In the genomic region with DNA sequence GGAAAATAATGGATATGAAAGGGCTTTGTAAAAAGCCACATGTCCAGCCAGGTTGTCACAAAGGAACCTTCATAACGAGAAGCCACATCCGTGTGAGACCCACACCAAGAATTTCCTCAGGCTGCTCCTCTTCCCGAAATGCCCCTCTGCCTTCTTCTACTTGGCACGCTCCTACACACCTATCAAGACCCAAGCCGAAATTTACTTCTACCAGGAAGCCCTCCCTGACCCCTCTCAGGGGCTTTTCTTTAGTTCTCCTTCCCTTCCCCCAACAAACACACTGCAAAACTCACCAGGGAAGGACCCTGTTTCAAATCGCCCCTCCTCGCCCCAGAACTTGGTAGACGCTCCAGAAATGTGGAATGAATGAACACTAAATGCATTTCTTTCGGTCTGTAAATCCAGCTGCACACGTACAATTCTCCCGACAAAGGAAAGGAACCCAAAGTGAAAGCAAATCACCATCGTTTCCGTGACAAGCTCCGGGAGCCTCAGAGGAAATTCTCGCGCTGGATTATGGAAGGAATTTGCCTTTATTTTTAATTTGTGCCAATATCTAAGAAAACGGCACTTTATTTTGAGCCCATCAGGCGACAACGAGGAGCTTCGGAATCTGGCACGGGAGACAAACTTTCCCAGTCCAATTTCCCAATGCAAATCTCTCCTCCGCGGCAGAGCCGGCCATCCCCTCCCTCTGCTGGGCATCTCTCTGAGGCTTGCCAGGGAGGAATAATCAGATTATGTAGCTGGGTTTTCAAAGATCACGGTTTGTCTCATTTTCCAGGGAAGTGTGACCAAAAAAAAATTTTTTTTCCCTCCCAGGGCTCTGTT, we compare ENCODE assay signal across 8 cellular contexts. TPM values are rescaled to one million over a fixed set of nuclear protein-coding genes. Genes with fewer than 3 reads are reported as not detected.
A peak's percentile ranks its signal among the peaks of the same experiment; 100 is the strongest.
DNase-seq lines count a peak whose midpoint lies in the region; ATAC-seq and TF ChIP-seq lines count a peak whose summit lies in the region.

No MANE protein-coding gene starts in this region.

- H3K36me3 ChIP-seq in BJ (ENCODE audit: control insufficient read depth, insufficient read depth, low read length) (no peaks in the 10 kb centered on the region), MG63 (peaks cover 17% of the 10 kb centered on the region)
- no peaks in the 10 kb centered on the region for H3K36me3 ChIP-seq in effector memory CD4-positive, alpha-beta T cell (ENCODE audit: control insufficient read depth, insufficient read depth, low read length)

- no peaks in the 10 kb centered on the region for H3K9me3 ChIP-seq in MG63
- no peaks in the 10 kb centered on the region for H3K9me3 ChIP-seq in effector memory CD4-positive, alpha-beta T cell (ENCODE audit: control insufficient read depth, low read length)

- peak overlapping the region; percentile 63 for H3K4me3 Mint-ChIP-seq in natural killer cell treated with Interleukin-12 subunit alpha and Interleukin-12 subunit beta and Interleukin-15 and Interleukin-18, amount 100 ng/mL, for 72 hours

- CTCF ChIA-PET in BJ (lab: Yijun Ruan, JAX): interaction anchor here (0.8 to 2.1 kb wide), 12 partner anchors 12 to 332 kb away, joined by 3 to 7 read pairs (median 4); no protein-coding TSS in a partner anchor

- peaks cover 31 to 49% of the 10 kb centered on the region in 2 donors for H3K27me3 Mint-ChIP-seq in natural killer cell treated with Interleukin-12 subunit alpha and Interleukin-12 subunit beta and Interleukin-15 and Interleukin-18, amount 100 ng/mL, for 72 hours

- H3K4me1 Mint-ChIP-seq in natural killer cell treated with Interleukin-12 subunit alpha and Interleukin-12 subunit beta and Interleukin-15 and Interleukin-18, amount 100 ng/mL, for 72 hours (ENCODE audit: low read depth in 2 of 2): peaks cover 16 to 17% of the 10 kb centered on the region in 2 donors

- POLR2A ChIA-PET in BJ (lab: Charles Lee): no interaction called here

- TF ChIP-seq CTCF in BJ (IDR thresholded peaks at IDR 0.05; ENCODE audit: insufficient read depth, low read depth, low read length): peak; percentile 53
- no peak for TF ChIP-seq CTCF in GM20000 (IDR thresholded peaks at IDR 0.05; ENCODE audit: extremely low read depth, missing control alignments)

- H3K27ac ChIP-seq in effector memory CD4-positive, alpha-beta T cell (ENCODE audit: insufficient read depth, low read length, poor library complexity, severe bottlenecking): no peak overlapping the region

- peaks cover 14% of the 10 kb centered on the region for H3K27me3 ChIP-seq in BJ (ENCODE audit: control insufficient read depth, insufficient read depth, low read length)
- no peaks in the 10 kb centered on the region for H3K27me3 ChIP-seq in MG63
- H3K27me3 ChIP-seq in effector memory CD4-positive, alpha-beta T cell (replicated peaks; ENCODE audit: control insufficient read depth, insufficient read depth, low read length, poor library complexity, severe bottlenecking): peaks cover 18% of the 10 kb centered on the region

- H3K4me3 ChIP-seq in BJ (ENCODE audit: low read depth, low read length): peak overlapping the region; percentile 40
- peak overlapping the region; percentile 51 for H3K4me3 ChIP-seq in MG63
- H3K4me3 ChIP-seq in effector memory CD4-positive, alpha-beta T cell (ENCODE audit: insufficient read depth, low read depth, low read length, poor library complexity, severe bottlenecking): peak overlapping the region; percentile 27

- no peak overlapping the region for H3K27ac Mint-ChIP-seq in natural killer cell treated with Interleukin-12 subunit alpha and Interleukin-12 subunit beta and Interleukin-15 and Interleukin-18, amount 100 ng/mL, for 72 hours

- H3K9me3 Mint-ChIP-seq in natural killer cell treated with Interleukin-12 subunit alpha and Interleukin-12 subunit beta and Interleukin-15 and Interleukin-18, amount 100 ng/mL, for 72 hours: no peaks in the 10 kb centered on the region

- no peaks in the 10 kb centered on the region for H3K36me3 Mint-ChIP-seq in natural killer cell treated with Interleukin-12 subunit alpha and Interleukin-12 subunit beta and Interleukin-15 and Interleukin-18, amount 100 ng/mL, for 72 hours

- peaks cover 3% of the 10 kb centered on the region for H3K4me1 ChIP-seq in effector memory CD4-positive, alpha-beta T cell (ENCODE audit: control insufficient read depth, insufficient read depth, low read length, poor library complexity, severe bottlenecking)

- no peak for ATAC-seq in natural killer cell treated with Interleukin-12 subunit alpha and Interleukin-12 subunit beta and Interleukin-15 and Interleukin-18, amount 100 ng/mL, for 72 hours
- no peak for ATAC-seq in GM18868 (IDR thresholded peaks at IDR 0.05; ENCODE audit: unreplicated experiment)

- DNase-seq in BJ (ENCODE audit: low read depth): no peak
- peak; percentile 29 for DNase-seq in MG63
- no peak for DNase-seq in effector memory CD4-positive, alpha-beta T cell
- DNase-seq in natural killer cell treated with Interleukin-12 subunit alpha and Interleukin-12 subunit beta and Interleukin-15 and Interleukin-18, amount 100 ng/mL, for 72 hours (ENCODE audit: low spot score): no peak
- no peak for DNase-seq in OCI-M2 (lab: John Stamatoyannopoulos, UW; ENCODE audit: unreplicated experiment)
- no peak for DNase-seq in GM20000 (ENCODE audit: low spot score)
- no peak for DNase-seq in stimulated activated CD8-positive, alpha-beta memory T cell treated with anti-CD3 and anti-CD28 coated beads, Interleukin-4, amount 100 ng/mL, for 48 hours

RNA-seq across cellular contexts. Expression of a gene that starts 13.2 kb away (rescaled TPM):
- 0.28 and 0.34 TPM in 2 replicates for polyA plus RNA-seq in BJ (2011; rRNA removed)
- polyA minus RNA-seq in BJ (2011; rRNA and poly(A)+ RNA removed): 0.36 and 0.38 TPM in 2 replicates
- total RNA-seq in MG63 (2014; rRNA removed; shearing (Covaris generic); ENCODE audit: low replicate concordance): 37.9 and 49.6 TPM in 2 replicates
- total RNA-seq in natural killer cell treated with Interleukin-12 subunit alpha and Interleukin-12 subunit beta and Interleukin-15 and Interleukin-18, amount 100 ng/mL, for 72 hours: not detected

Comparison
In these comparisons a context has a peak if more than half of its experiments do, and no peak if none do; other contexts are left out.
1. RNA of a gene that starts 13.2 kb away (total RNA-seq): 37.9 to 49.6 TPM in MG63; not detected in natural killer cell treated with Interleukin-12 subunit alpha and Interleukin-12 subunit beta and Interleukin-15 and Interleukin-18, amount 100 ng/mL, for 72 hours; every median in the first group is over 10 times any median in the second.
2. Peak in every context shown above with its lines, with median percentiles within 50 percentile points of each other: H3K4me3 ChIP-seq.